16 cellular contexts compared by ENCODE assay signal in genomic region chr10:49281461-49281860, GRCh38. TPM values are rescaled to one million over a fixed set of nuclear protein-coding genes. Genes with fewer than 3 reads are reported as not detected.
A peak's percentile ranks its signal among the peaks of the same experiment; 100 is the strongest.
DNase-seq lines count a peak whose midpoint lies in the region; ATAC-seq, FAIRE-seq and TF ChIP-seq lines count a peak whose summit lies in the region.
"Had no signal": no experiment of that assay in that cellular context is flagged by ENCODE, and none has a peak within 500 bp of the region (broad histone marks: within the 10 kb centered on the region; RNA-seq: fewer than 3 reads in every experiment).

No MANE protein-coding gene starts in this region.

- intact Hi-C loops in activated CD8-positive, alpha-beta T cell treated with anti-CD3 and anti-CD28 coated beads for 36 hours (cut with micrococcal nuclease), result no loop called here
- intact Hi-C loops in sigmoid colon (cut with DNase I), result no loop called here

- H2BK15ac ChIP-seq in H1 (ENCODE audit: low read length), result no peak overlapping the region

- no peak overlapping the region for H3K56ac ChIP-seq in H1 (replicated peaks; ENCODE audit: insufficient read length, low read depth, low read length)

- H3K36me3 ChIP-seq in H1 (ENCODE audit: control insufficient read depth in 2 of 4, insufficient read depth in 4 of 4, low read length in 3 of 4) (no peaks in the 10 kb centered on the region), sigmoid colon (no peaks in the 10 kb centered on the region), SJCRH30 (no peaks in the 10 kb centered on the region)
- H3K36me3 ChIP-seq: prostate gland, suprapubic skin had no signal

- H3K4me3 Mint-ChIP-seq in activated CD8-positive, alpha-beta T cell treated with anti-CD3 and anti-CD28 coated beads for 36 hours, result no peak overlapping the region
- no peak overlapping the region for H3K4me3 Mint-ChIP-seq in activated CD8-positive, alpha-beta T cell treated with anti-CD3 and anti-CD28 coated beads, Interleukin-2, amount 10 ng/mL, durations not matched to agents 7 days and 5 days
- H3K4me3 Mint-ChIP-seq: central memory CD8-positive, alpha-beta T cell had no signal

- ATAC-seq in activated CD8-positive, alpha-beta T cell treated with anti-CD3 and anti-CD28 coated beads for 36 hours, result no peak
- no peak for ATAC-seq in activated CD8-positive, alpha-beta T cell treated with anti-CD3 and anti-CD28 coated beads, Interleukin-2, amount 10 ng/mL, durations not matched to agents 7 days and 5 days

- TF ChIP-seq RAD21 in H1 (IDR thresholded peaks at IDR 0.05 in 1 of 2, conservative IDR thresholded peaks at IDR 0.05 in 1 of 2; ENCODE audit: low read depth in 2 of 2, low read length in 2 of 2), result peak; percentile 63 to 76

- no peaks in the 10 kb centered on the region for H3K9me3 Mint-ChIP-seq in activated CD8-positive, alpha-beta T cell treated with anti-CD3 and anti-CD28 coated beads for 36 hours
- no peaks in the 10 kb centered on the region for H3K9me3 Mint-ChIP-seq in activated CD8-positive, alpha-beta T cell treated with anti-CD3 and anti-CD28 coated beads, Interleukin-2, amount 10 ng/mL, durations not matched to agents 7 days and 5 days (ENCODE audit: insufficient read depth)
- H3K9me3 Mint-ChIP-seq: central memory CD8-positive, alpha-beta T cell had no signal

- H3K14ac ChIP-seq in H1 (ENCODE audit: insufficient read length), result no peak overlapping the region

- H3K4me2 ChIP-seq in H1 (ENCODE audit: insufficient read depth in 1 of 2, low read depth in 2 of 2, low read length in 2 of 2), result no peak overlapping the region

- no peak overlapping the region for H2BK12ac ChIP-seq in H1 (ENCODE audit: low read depth, low read length)

- no peak overlapping the region for H3K18ac ChIP-seq in H1 (ENCODE audit: extremely low read depth, low read length)

- no peaks in the 10 kb centered on the region; the same call in 1 of the 2 replicates for H3K79me1 ChIP-seq in H1 (ENCODE audit: low read depth, low read length)

- TF ChIP-seq EP300 in H1 (IDR thresholded peaks at IDR 0.05; ENCODE audit: borderline replicate concordance in 1 of 2, low read depth in 2 of 2, low read length in 2 of 2) (no peak), sigmoid colon (IDR thresholded peaks at IDR 0.05) (no peak)

- H3K4me1 Mint-ChIP-seq in activated CD8-positive, alpha-beta T cell treated with anti-CD3 and anti-CD28 coated beads for 36 hours (ENCODE audit: low read depth), result peaks cover 4% of the 10 kb centered on the region
- peaks cover 21% of the 10 kb centered on the region for H3K4me1 Mint-ChIP-seq in activated CD8-positive, alpha-beta T cell treated with anti-CD3 and anti-CD28 coated beads, Interleukin-2, amount 10 ng/mL, durations not matched to agents 7 days and 5 days (ENCODE audit: low read depth)
- H3K4me1 Mint-ChIP-seq: central memory CD8-positive, alpha-beta T cell had no signal

- H4K91ac ChIP-seq in H1 (replicated peaks; ENCODE audit: insufficient read length, low read length), result no peak overlapping the region

- H3K36me3 Mint-ChIP-seq in activated CD8-positive, alpha-beta T cell treated with anti-CD3 and anti-CD28 coated beads for 36 hours (ENCODE audit: low read depth), result no peaks in the 10 kb centered on the region
- no peaks in the 10 kb centered on the region for H3K36me3 Mint-ChIP-seq in activated CD8-positive, alpha-beta T cell treated with anti-CD3 and anti-CD28 coated beads, Interleukin-2, amount 10 ng/mL, durations not matched to agents 7 days and 5 days (ENCODE audit: low read depth)

- no peak overlapping the region for H3K9ac ChIP-seq in H1 (replicated peaks in 1 of 4; ENCODE audit: extremely low read depth in 1 of 4, low read depth in 3 of 4, low read length in 3 of 4)

- TF ChIP-seq POLR2A in H1 (IDR thresholded peaks at IDR 0.05; ENCODE audit: control extremely low read depth in 1 of 2, low read depth in 2 of 2, low read length in 2 of 2) (no peak), sigmoid colon (IDR thresholded peaks at IDR 0.05) (no peak)

- H2AFZ ChIP-seq in H1 (ENCODE audit: low read length), result no peak overlapping the region

- no peak overlapping the region for H4K8ac ChIP-seq in H1 (ENCODE audit: extremely low read depth, insufficient read depth, low read length)

- POLR2A ChIA-PET in activated CD8-positive, alpha-beta T cell treated with anti-CD3 and anti-CD28 coated beads for 36 hours (lab: Charles Lee), result no interaction called here
- POLR2A ChIA-PET in activated CD8-positive, alpha-beta T cell treated with anti-CD3 and anti-CD28 coated beads, Interleukin-2, amount 10 ng/mL, durations not matched to agents 7 days and 5 days (lab: Charles Lee), result no interaction called here
- POLR2A ChIA-PET in H1 (lab: Charles Lee; ENCODE audit: partially characterized antibody), result no interaction called here

- no peak overlapping the region for H2BK120ac ChIP-seq in H1 (replicated peaks; ENCODE audit: low read depth, low read length)

- H3K27ac ChIP-seq in H1 (ENCODE audit: low read depth, low read length), result no peak overlapping the region
- no peak overlapping the region for H3K27ac ChIP-seq in sigmoid colon
- H3K27ac ChIP-seq in SJCRH30, result no peak overlapping the region
- H3K27ac ChIP-seq: prostate gland, RWPE1, suprapubic skin had no signal

- CTCF ChIA-PET in activated CD8-positive, alpha-beta T cell treated with anti-CD3 and anti-CD28 coated beads for 36 hours (lab: Charles Lee), result interaction anchor here (1.4 to 1.7 kb wide), 2 partner anchors 15 to 126 kb away, joined by 5 to 8 read pairs; no protein-coding TSS in a partner anchor
- CTCF ChIA-PET in activated CD8-positive, alpha-beta T cell treated with anti-CD3 and anti-CD28 coated beads, Interleukin-2, amount 10 ng/mL, durations not matched to agents 7 days and 5 days (lab: Charles Lee), result interaction anchor here (1.6 kb wide), 1 partner anchor 15 kb away, joined by 6 read pairs; no protein-coding TSS in a partner anchor
- CTCF ChIA-PET in H1 (lab: Charles Lee; ENCODE audit: partially characterized antibody), result interaction anchor here (0.7 to 3.1 kb wide), 30 partner anchors 8 to 237 kb away, joined by 3 to 19 read pairs (median 5); partner anchors contain the start of gene C10orf71

- H3K4ac ChIP-seq in H1 (replicated peaks; ENCODE audit: insufficient read length, low read depth, low read length), result no peak overlapping the region

- H2BK5ac ChIP-seq in H1 (ENCODE audit: low read depth, low read length), result no peak overlapping the region

- no peak for FAIRE-seq in H1 (lab: Jason Lieb, UNC)

- H3K79me2 ChIP-seq in H1 (ENCODE audit: control insufficient read depth in 1 of 2, insufficient read depth in 2 of 2, low read length in 2 of 2), result no peaks in the 10 kb centered on the region

- H3K9me3 ChIP-seq in H1 (ENCODE audit: insufficient read depth in 2 of 2, low read depth in 1 of 2, low read length in 1 of 2), result no peaks in the 10 kb centered on the region
- no peaks in the 10 kb centered on the region for H3K9me3 ChIP-seq in sigmoid colon
- no peaks in the 10 kb centered on the region for H3K9me3 ChIP-seq in SJCRH30 (replicated peaks)
- H3K9me3 ChIP-seq: prostate gland, suprapubic skin had no signal

- TF ChIP-seq CTCF in activated CD8-positive, alpha-beta T cell treated with anti-CD3 and anti-CD28 coated beads for 36 hours (IDR thresholded peaks at IDR 0.05), result peak; percentile 46
- TF ChIP-seq CTCF in LNCAP (IDR thresholded peaks at IDR 0.05) (peak; percentile 56), H1 (IDR thresholded peaks at IDR 0.05; ENCODE audit: control extremely low read depth in 1 of 3, insufficient read depth in 1 of 3, low read depth in 1 of 3, low read length in 3 of 3) (peak; percentile 86 to 91 (median 89)), sigmoid colon (IDR thresholded peaks at IDR 0.05) (no peak)

- no peak overlapping the region for H2BK20ac ChIP-seq in H1 (ENCODE audit: low read length)

- H3K4me1 ChIP-seq in H1 (replicated peaks in 1 of 4; ENCODE audit: control insufficient read depth in 3 of 4, insufficient read depth in 4 of 4, low read length in 3 of 4) (no peaks in the 10 kb centered on the region; a peak in 1 of 7 replicates), sigmoid colon (no peaks in the 10 kb centered on the region), SJCRH30 (peaks cover 42% of the 10 kb centered on the region)
- H3K4me1 ChIP-seq: prostate gland, suprapubic skin had no signal

- whole genome bisulfite sequencing in H1 (ENCODE audit: extremely low coverage in 1 of 2, insufficient coverage in 1 of 2, insufficient read length in 1 of 2, insufficient replicate concordance in 2 of 2, low coverage in 1 of 2, low lambda C conversion rate in 2 of 2, missing lambda C conversion rate in 1 of 2), 2 experiments, result 63% methylated on average over 13 of the region's 13 CpGs; no CpG with 5 or more reads in 1 of the 2 experiments
- WGBS in sigmoid colon, 2 donors, result 68 to 77% methylated on average over 13 of the region's 13 CpGs

- H3K27me3 ChIP-seq in H1 (replicated peaks in 1 of 4; ENCODE audit: control insufficient read depth in 3 of 4, extremely low read depth in 1 of 4, insufficient read depth in 3 of 4, low read length in 3 of 4), result no peaks in the 10 kb centered on the region
- no peaks in the 10 kb centered on the region for H3K27me3 ChIP-seq in sigmoid colon
- no peaks in the 10 kb centered on the region for H3K27me3 ChIP-seq in SJCRH30
- H3K27me3 ChIP-seq: suprapubic skin had no signal

- H4K20me1 ChIP-seq in H1 (replicated peaks in 1 of 2; ENCODE audit: control insufficient read depth in 1 of 2, insufficient read depth in 2 of 2, low read length in 2 of 2), result no peaks in the 10 kb centered on the region

- DNase-seq in activated CD8-positive, alpha-beta T cell treated with anti-CD3 and anti-CD28 coated beads for 36 hours, result peak; percentile 12
- no peak for DNase-seq in activated CD8-positive, alpha-beta T cell treated with anti-CD3 and anti-CD28 coated beads, Interleukin-2, amount 10 ng/mL, durations not matched to agents 7 days and 5 days
- DNase-seq in H1 (ENCODE audit: low read depth in 1 of 2, low spot score in 2 of 2) (peak; percentile 15 to 93), sigmoid colon (peak; percentile 30), OCI-M2 (lab: John Stamatoyannopoulos, UW; ENCODE audit: unreplicated experiment) (no peak), dermis blood vessel endothelial cell (no peak), SJCRH30 (no peak)
- DNase-seq: EL, KBM-7, NCI-H2171 treated with DMSO at 0.1 percent for 48 hours had no signal

- H4K5ac ChIP-seq in H1 (ENCODE audit: insufficient read length, low read depth, low read length), result no peak overlapping the region

- H3K4me3 ChIP-seq in H1 (ENCODE audit: extremely low read depth in 1 of 4, insufficient read depth in 2 of 4, low read depth in 3 of 4, low read length in 4 of 4) (no peak overlapping the region), sigmoid colon (no peak overlapping the region), SJCRH30 (no peak overlapping the region)
- H3K4me3 ChIP-seq: prostate gland, suprapubic skin had no signal

- peaks cover 2% of the 10 kb centered on the region for H3K27me3 Mint-ChIP-seq in activated CD8-positive, alpha-beta T cell treated with anti-CD3 and anti-CD28 coated beads for 36 hours
- H3K27me3 Mint-ChIP-seq in activated CD8-positive, alpha-beta T cell treated with anti-CD3 and anti-CD28 coated beads, Interleukin-2, amount 10 ng/mL, durations not matched to agents 7 days and 5 days (ENCODE audit: low read depth), result peaks cover 3% of the 10 kb centered on the region

- H3K23me2 ChIP-seq in H1 (ENCODE audit: low read depth, low read length), result no peaks in the 10 kb centered on the region; the same call in 1 of the 2 replicates

- H3K27ac Mint-ChIP-seq in activated CD8-positive, alpha-beta T cell treated with anti-CD3 and anti-CD28 coated beads for 36 hours, result no peak overlapping the region
- no peak overlapping the region for H3K27ac Mint-ChIP-seq in activated CD8-positive, alpha-beta T cell treated with anti-CD3 and anti-CD28 coated beads, Interleukin-2, amount 10 ng/mL, durations not matched to agents 7 days and 5 days

- no peak overlapping the region for H3K23ac ChIP-seq in H1 (ENCODE audit: insufficient read length)

- H2AK5ac ChIP-seq in H1 (ENCODE audit: low read depth, low read length), result no peak overlapping the region

RNA-seq across cellular contexts. Expression of gene C10orf71, which starts 17.5 kb away (rescaled TPM):
- not detected for total RNA-seq in activated CD8-positive, alpha-beta T cell treated with anti-CD3 and anti-CD28 coated beads for 36 hours
- total RNA-seq in activated CD8-positive, alpha-beta T cell treated with anti-CD3 and anti-CD28 coated beads, Interleukin-2, amount 10 ng/mL, durations not matched to agents 7 days and 5 days, result not detected
- total RNA-seq in H1 (2021; fragmentation: NEBNext Ultra II Directional; extraction: Animal tissue kit (Norgen Biotek cat#: 25700)), result not detected in 2 replicates
- not detected in 2 replicates for polyA plus RNA-seq in H1 (2011; rRNA removed)
- polyA plus RNA-seq in H1 (2011; cell fraction: cytosol; rRNA removed), result not detected
- polyA plus RNA-seq in H1 (2011; cell fraction: nucleus; rRNA removed), result not detected
- not detected in 4 replicates for polyA plus RNA-seq in H1 (2012, experiment 1 of 2)
- not detected for polyA plus RNA-seq in H1 (2012, experiment 2 of 2)
- not detected for polyA plus RNA-seq in H1 (2013, experiment 1 of 2)
- not detected for polyA plus RNA-seq in H1 (2013, experiment 2 of 2)
- polyA minus RNA-seq in H1 (2011; rRNA and poly(A)+ RNA removed), result not detected in 2 replicates
- polyA minus RNA-seq in H1 (2011; cell fraction: cytosol; rRNA and poly(A)+ RNA removed), result not detected
- not detected for polyA minus RNA-seq in H1 (2011; cell fraction: nucleus; rRNA and poly(A)+ RNA removed)
- total RNA-seq in sigmoid colon, result not detected
- polyA plus RNA-seq in sigmoid colon, result not detected
- not detected in 2 replicates for total RNA-seq in dermis blood vessel endothelial cell
- total RNA-seq in SJCRH30 (2014; rRNA removed; shearing (Covaris generic)), result 4.5 and 6.6 TPM in 2 replicates
- total RNA-seq: lower leg skin, suprapubic skin had no signal

Comparison
In these comparisons a context has a peak if more than half of its experiments do, and no peak if none do; other contexts are left out.
1. DNase-seq: peak in activated CD8-positive, alpha-beta T cell treated with anti-CD3 and anti-CD28 coated beads for 36 hours (single experiment), H1 (2 of 2) and sigmoid colon (single experiment); none in activated CD8-positive, alpha-beta T cell treated with anti-CD3 and anti-CD28 coated beads, Interleukin-2, amount 10 ng/mL, durations not matched to agents 7 days and 5 days (single experiment), OCI-M2 (single experiment), dermis blood vessel endothelial cell (single experiment) and SJCRH30 (0 of 2).
2. CTCF ChIP-seq: peak in activated CD8-positive, alpha-beta T cell treated with anti-CD3 and anti-CD28 coated beads for 36 hours (single experiment), LNCAP (single experiment) and H1 (3 of 3); none in sigmoid colon (0 of 4).